24 cellular contexts compared by ENCODE assay signal in the genomic region with DNA sequence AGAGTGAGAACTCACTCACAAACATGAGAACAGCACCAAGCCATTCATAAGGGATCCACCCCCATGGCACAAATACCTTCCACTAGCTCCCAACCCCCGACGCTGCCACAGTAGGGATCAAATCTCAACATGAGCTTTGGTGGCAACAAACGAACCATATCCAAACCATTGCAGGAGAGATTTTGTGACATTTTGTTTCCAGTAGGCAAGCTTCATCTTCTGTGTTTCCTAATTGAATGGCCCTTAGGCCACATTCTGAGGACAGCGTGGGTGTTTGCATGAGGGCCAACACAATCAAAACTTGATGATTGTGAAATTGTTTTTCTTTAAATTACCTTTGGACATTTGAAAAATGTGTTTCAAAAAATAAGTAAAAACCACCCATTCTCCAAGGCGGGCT.
"Had no signal": no experiment of that assay in that cellular context is flagged by ENCODE, and none has a peak within 500 bp of the region (broad histone marks: within the 10 kb centered on the region; RNA-seq: fewer than 3 reads in every experiment).

No MANE protein-coding gene starts in this region.

- H3K4me3 Mint-ChIP-seq: activated naive CD8-positive, alpha-beta T cell; activated T-cell treated with anti-CD3 and anti-CD28 coated beads, Interleukin-2, amount 50 U/mL, for 4 hours; central memory CD8-positive, alpha-beta T cell; effector memory CD8-positive, alpha-beta T cell; nephron; stimulated activated naive CD8-positive, alpha-beta T cell treated with anti-CD3 and anti-CD28 coated beads, Interleukin-15, Interleukin-2, amounts not matched to agents 100 ng/mL and 50 ng/mL, for 24 hours had no signal

- H3K9me3 Mint-ChIP-seq: activated T-cell treated with anti-CD3 and anti-CD28 coated beads, Interleukin-2, amount 50 U/mL, for 4 hours; activated T-helper 2 cell treated with anti-CD3 and anti-CD28 coated beads, Interferon-gamma antibody, Interleukin-2, Interleukin-4, amounts not matched to agents 10 μg/mL and 5 μg/mL and 100 μg/mL, durations not matched to agents 14 hours and 24 hours and 36 hours; nephron had no signal

- DNase-seq: activated CD4-positive, alpha-beta T cell treated with anti-CD3 and anti-CD28 coated beads for 4 hours; activated CD4-positive, alpha-beta T cell treated with anti-CD3 and anti-CD28 coated beads, Interleukin-2, amount 50 U/mL, for 48 hours; activated CD4-positive, CD25-positive, alpha-beta regulatory T cell; activated CD8-positive, alpha-beta memory T cell treated with anti-CD3 and anti-CD28 coated beads, Interleukin-2, amount 50 U/mL, for 48 hours; activated naive CD4-positive, alpha-beta T cell; activated T-cell treated with anti-CD3 and anti-CD28 coated beads, Interleukin-2, amount 50 U/mL, for 4 hours; effector memory CD8-positive, alpha-beta T cell; gastrocnemius medialis; hippocampal formation; mesenchymal stem cell; nucleus accumbens; retina; stimulated activated CD4-positive, alpha-beta T cell treated with anti-CD3 and anti-CD28 coated beads, Interleukin-12 subunit alpha, Interleukin-12 subunit beta, amount 100 ng/mL, for 4 hours; substantia nigra; T-helper 9 cell; tibial artery had no signal

- H3K4me1 ChIP-seq: gastrocnemius medialis had no signal

- H3K4me3 ChIP-seq: gastrocnemius medialis, tibial artery had no signal

- H3K27me3 ChIP-seq: gastrocnemius medialis, tibial artery had no signal

- H3K4me1 Mint-ChIP-seq: central memory CD8-positive, alpha-beta T cell had no signal

- FAIRE-seq: colon, endothelial cell of umbilical vein had no signal

- H3K36me3 Mint-ChIP-seq: activated naive CD8-positive, alpha-beta T cell had no signal

- ATAC-seq: activated T-cell treated with anti-CD3 and anti-CD28 coated beads, Interleukin-2, amount 50 U/mL, for 4 hours; effector memory CD8-positive, alpha-beta T cell; esophagus mucosa; gastrocnemius medialis had no signal

- H3K27ac ChIP-seq: gastrocnemius medialis, tibial artery had no signal

- H3K27ac Mint-ChIP-seq: activated naive CD8-positive, alpha-beta T cell; activated T-helper 2 cell treated with anti-CD3 and anti-CD28 coated beads, Interferon-gamma antibody, Interleukin-2, Interleukin-4, amounts not matched to agents 10 μg/mL and 5 μg/mL and 100 μg/mL, durations not matched to agents 14 hours and 24 hours and 36 hours; effector memory CD8-positive, alpha-beta T cell; stimulated activated naive CD8-positive, alpha-beta T cell treated with anti-CD3 and anti-CD28 coated beads, Interleukin-15, Interleukin-2, amounts not matched to agents 100 ng/mL and 50 ng/mL, for 24 hours had no signal

- H3K9me3 ChIP-seq: gastrocnemius medialis, tibial artery had no signal

- H3K36me3 ChIP-seq: gastrocnemius medialis, tibial artery had no signal
